2 cellular contexts compared by ENCODE assay signal in genomic region chr1:45960930-45961715, GRCh38.
TF ChIP-seq lines count a peak whose summit lies in the region.

No MANE protein-coding gene starts in this region.

TF ChIP-seq in K562, 482 proteins besides CTCF, POLR2A, EP300 and RAD21:
- TF ChIP-seq PBX2 (CRISPR knock-in tag; IDR thresholded peaks at IDR 0.05; ENCODE audit: low read depth) (no peak), PBX2 (tag; conservative IDR thresholded peaks at IDR 0.05; ENCODE audit: low read depth) (peak; percentile 91), KDM1A (IDR thresholded peaks at IDR 0.05) (peak; percentile 20 to 32; a peak in 2 of 4 replicates), ESRRA (IDR thresholded peaks at IDR 0.05; ENCODE audit: borderline replicate concordance, low read depth) (0 out of 2 replicates have a peak, but pooled peaks have one; percentile 41), PKNOX1 (IDR thresholded peaks at IDR 0.05) (peak; percentile 89), ID3 (CRISPR knock-in tag; IDR thresholded peaks at IDR 0.05) (no peak), ID3 (tag; IDR thresholded peaks at IDR 0.05) (peak; percentile 91), MEIS2 (IDR thresholded peaks at IDR 0.05; ENCODE audit: partially characterized antibody) (peak; percentile 98), STAT5A (IDR thresholded peaks at IDR 0.05; ENCODE audit: borderline replicate concordance, low read length) (peak; percentile 35; the same call in 1 of the 2 replicates), TGIF2 (CRISPR knock-in tag; IDR thresholded peaks at IDR 0.05) (no peak), ZFP30 (CRISPR knock-in tag; IDR thresholded peaks at IDR 0.05; ENCODE audit: borderline replicate concordance) (no peak), NFIC (IDR thresholded peaks at IDR 0.05) (peak; percentile 62), RBM25 (IDR thresholded peaks at IDR 0.05; ENCODE audit: low read depth, low read length, severe bottlenecking) (peak; percentile 14), SP1 (CRISPR knock-in tag; IDR thresholded peaks at IDR 0.05) (no peak), PRDM10 (IDR thresholded peaks at IDR 0.05; ENCODE audit: partially characterized antibody) (peak; percentile 80)

TF ChIP-seq in HepG2, 621 proteins besides CTCF, POLR2A, EP300 and RAD21 (continued from another document):
- TF ChIP-seq ZBTB4 (CRISPR knock-in tag; IDR thresholded peaks at IDR 0.05; ENCODE audit: borderline replicate concordance) (no peak), ZSCAN12 (CRISPR knock-in tag; IDR thresholded peaks at IDR 0.05) (no peak), SETDB1 (CRISPR knock-in tag; IDR thresholded peaks at IDR 0.05; ENCODE audit: borderline replicate concordance) (no peak), SUZ12 (IDR thresholded peaks at IDR 0.05; ENCODE audit: low read depth, low read length) (no peak), ZNF792 (CRISPR knock-in tag; IDR thresholded peaks at IDR 0.05) (no peak), HCFC1 (IDR thresholded peaks at IDR 0.05; ENCODE audit: low read depth, low read length) (no peak), ZKSCAN5 (CRISPR knock-in tag; IDR thresholded peaks at IDR 0.05) (no peak), KDM1A (CRISPR knock-in tag; IDR thresholded peaks at IDR 0.05) (no peak), CBX2 (IDR thresholded peaks at IDR 0.05; ENCODE audit: low read depth, low read length) (no peak), CBX2 (CRISPR knock-in tag; IDR thresholded peaks at IDR 0.05; ENCODE audit: low read depth) (no peak), ZNF597 (CRISPR knock-in tag; IDR thresholded peaks at IDR 0.05) (no peak), PREB (CRISPR knock-in tag; IDR thresholded peaks at IDR 0.05) (no peak), BRF2 (CRISPR knock-in tag; IDR thresholded peaks at IDR 0.05) (no peak), TCF7 (IDR thresholded peaks at IDR 0.05; ENCODE audit: low read depth) (no peak), ZBTB39 (CRISPR knock-in tag; IDR thresholded peaks at IDR 0.05) (no peak), KLF6 (CRISPR knock-in tag; IDR thresholded peaks at IDR 0.05) (no peak), ZNF20 (CRISPR knock-in tag; IDR thresholded peaks at IDR 0.05) (no peak)
TF ChIP-seq in HepG2: peak in this region for 0.
